8 cellular contexts compared by ENCODE assay signal in genomic region chr4:55184600-55185523, GRCh38. TPM values are rescaled to one million over a fixed set of nuclear protein-coding genes. Genes with fewer than 3 reads are reported as not detected.
A peak's percentile ranks its signal among the peaks of the same experiment; 100 is the strongest.
DNase-seq lines count a peak whose midpoint lies in the region; TF ChIP-seq lines count a peak whose summit lies in the region.

No MANE protein-coding gene starts in this region.

- 40 to 64% methylated on average over 5 to 9 of the region's 9 CpGs for WGBS in transverse colon (ENCODE audit: low coverage in 1 of 2), 2 donors

- no peaks in the 10 kb centered on the region for H3K4me1 ChIP-seq in transverse colon

- no peak for TF ChIP-seq EP300 in transverse colon (IDR thresholded peaks at IDR 0.05; ENCODE audit: low read depth)

- TF ChIP-seq CTCF in transverse colon (IDR thresholded peaks at IDR 0.05), result peak; percentile 28 to 43 (median 38)
- TF ChIP-seq CTCF in dorsolateral prefrontal cortex (IDR thresholded peaks at IDR 0.05 in 54 of 56, conservative IDR thresholded peaks at IDR 0.05 in 2 of 56; ENCODE audit: low read depth in 1 of 56, partially characterized antibody in 56 of 56), result peak in 23 of 56 donors; percentile 5 to 45 (median 22)

- no peaks in the 10 kb centered on the region for H3K9me3 ChIP-seq in transverse colon

- no peak overlapping the region for H3K27ac ChIP-seq in transverse colon
- no peak overlapping the region for H3K27ac ChIP-seq in dorsolateral prefrontal cortex

- intact Hi-C loops in transverse colon (cut with DNase I; ENCODE audit: low total_unique reads) (no loop called here), dorsolateral prefrontal cortex (cut with DNase I) (no loop called here)

- H3K36me3 ChIP-seq in transverse colon, result no peaks in the 10 kb centered on the region

- no peak overlapping the region for H3K4me3 ChIP-seq in transverse colon
- H3K4me3 ChIP-seq in dorsolateral prefrontal cortex, result no peak overlapping the region

- in situ Hi-C loops in transverse colon (cut with MboI; ENCODE audit: low pct_ligation_motif_present in 1 of 4, low pct_unique_long_range_greater_than_20kb in 1 of 4, low sequenced_read_pairs in 3 of 4), result no loop called here

- DNase-seq in NCI-H345 (lab: John Stamatoyannopoulos, UW) (peak; percentile 16), NCI-H345 treated with DMSO at 0.1 percent for 48 hours (lab: John Stamatoyannopoulos, UW; ENCODE audit: unreplicated experiment) (no peak), M059J (ENCODE audit: low read depth) (peak; percentile 33), iPS-NIHi7 (ENCODE audit: extremely low spot score) (peak; percentile 39), transverse colon (peak; percentile 38), GOT3 (lab: John Stamatoyannopoulos, UW) (no peak), dorsolateral prefrontal cortex (no peak)
- peak; percentile 20 to 22 for DNase-seq in activated T-cell treated with anti-CD3 and anti-CD28 coated beads, Interleukin-2, amount 50 U/mL, for 48 hours

- TF ChIP-seq POLR2A in transverse colon (IDR thresholded peaks at IDR 0.05), result no peak

- no peaks in the 10 kb centered on the region for H3K27me3 ChIP-seq in transverse colon
- peaks cover 0 to 4% (median 0%) of the 10 kb centered on the region in 45 donors for H3K27me3 ChIP-seq in dorsolateral prefrontal cortex

RNA-seq across cellular contexts. Expression of gene KDR, which starts 59.5 kb away (rescaled TPM):
- 0.27 and 0.42 TPM in 2 replicates for total RNA-seq in M059J (2014; rRNA removed; shearing (Covaris generic))
- total RNA-seq in transverse colon, result 1 to 10 TPM; 1.9 to 7.5 (median 3.9) TPM
- 10 to 100 TPM in 17 of 120 experiments, 1 to 10 TPM in 103; 2.4 to 35.4 (median 5.2) TPM for total RNA-seq in dorsolateral prefrontal cortex

Comparison
In these comparisons a context has a peak if more than half of its experiments do, and no peak if none do; other contexts are left out.
1. DNase-seq: peak in NCI-H345 (single experiment), M059J (single experiment), activated T-cell treated with anti-CD3 and anti-CD28 coated beads, Interleukin-2, amount 50 U/mL, for 48 hours (2 of 2), iPS-NIHi7 (single experiment) and transverse colon (single experiment); none in NCI-H345 treated with DMSO at 0.1 percent for 48 hours (single experiment), GOT3 (single experiment) and dorsolateral prefrontal cortex (0 of 10).